Comparison of ENCODE assay signal across 36 cellular contexts in genomic region chr4:61192392-61192791, GRCh38. TPM values are rescaled to one million over a fixed set of nuclear protein-coding genes. Genes with fewer than 3 reads are reported as not detected.
"Had no signal": no experiment of that assay in that cellular context is flagged by ENCODE, and none has a peak within 500 bp of the region (broad histone marks: within the 10 kb centered on the region; RNA-seq: fewer than 3 reads in every experiment).

No MANE protein-coding gene starts in this region.

- H3K36me3 ChIP-seq: adrenal gland, ascending aorta, brain microvascular endothelial cell, breast epithelium, cardiac muscle cell had no signal

- H3K4me3 ChIP-seq: adrenal gland, ascending aorta, body of pancreas, breast epithelium, cardiac muscle cell had no signal

- H3K27me3 ChIP-seq: adrenal gland, ascending aorta, body of pancreas, brain microvascular endothelial cell, breast epithelium had no signal

- H3K4me1 ChIP-seq: adrenal gland, ascending aorta, body of pancreas, breast epithelium had no signal

- H3K9me3 ChIP-seq: adrenal gland, ascending aorta, body of pancreas, breast epithelium had no signal

- H3K36me3 Mint-ChIP-seq: activated naive CD4-positive, alpha-beta T cell treated with anti-CD3 and anti-CD28 coated beads, Interleukin-2, amount 10 ng/mL, durations not matched to agents 7 days and 5 days; activated naive CD4-positive, alpha-beta T cell treated with anti-CD3 and anti-CD28 coated beads, Interleukin-2, amount 50 U/mL, for 24 hours; activated naive CD4-positive, alpha-beta T cell treated with anti-CD3 and anti-CD28 coated beads, Interleukin-2, amount 50 U/mL, for 72 hours; activated naive CD8-positive, alpha-beta T cell; activated naive CD8-positive, alpha-beta T cell treated with anti-CD3 and anti-CD28 coated beads for 36 hours; activated naive CD8-positive, alpha-beta T cell treated with anti-CD3 and anti-CD28 coated beads, Interleukin-2, amount 10 ng/mL, durations not matched to agents 7 days and 5 days; brain had no signal

- H3K4me3 Mint-ChIP-seq: activated naive CD4-positive, alpha-beta T cell treated with anti-CD3 and anti-CD28 coated beads for 36 hours; activated naive CD4-positive, alpha-beta T cell treated with anti-CD3 and anti-CD28 coated beads, Interleukin-2, amount 10 ng/mL, durations not matched to agents 7 days and 5 days; activated naive CD4-positive, alpha-beta T cell treated with anti-CD3 and anti-CD28 coated beads, Interleukin-2, amount 50 U/mL, for 24 hours; activated naive CD8-positive, alpha-beta T cell; activated naive CD8-positive, alpha-beta T cell treated with anti-CD3 and anti-CD28 coated beads for 36 hours; activated naive CD8-positive, alpha-beta T cell treated with anti-CD3 and anti-CD28 coated beads, Interleukin-2, amount 10 ng/mL, durations not matched to agents 7 days and 5 days; activated naive CD8-positive, alpha-beta T cell treated with anti-CD3 and anti-CD28 coated beads, Interleukin-2, amount 50 U/mL, for 24 hours; activated T-cell treated with anti-CD3 and anti-CD28 coated beads, Interleukin-2, amount 50 U/mL, for 4 hours; activated T-cell treated with anti-CD3 and anti-CD28 coated beads, Interleukin-2, amount 50 U/mL, for 72 hours; activated T-helper 1 cell treated with anti-CD3 and anti-CD28 coated beads, Interleukin-12 subunit alpha, Interleukin-12 subunit beta, Interleukin-2, Interleukin-4 antibody, amounts not matched to agents 30 ng/mL and 10 ng/mL and 1 ng/mL, durations not matched to agents 14 hours and 24 hours and 36 hours; activated T-helper 17 cell treated with anti-CD3 and anti-CD28 coated beads, Interleukin-2, amount 50 U/mL, for 72 hours; brain; central memory CD8-positive, alpha-beta T cell had no signal

- H3K4me1 Mint-ChIP-seq: activated naive CD4-positive, alpha-beta T cell treated with anti-CD3 and anti-CD28 coated beads, Interleukin-2, amount 10 ng/mL, durations not matched to agents 7 days and 5 days; activated naive CD4-positive, alpha-beta T cell treated with anti-CD3 and anti-CD28 coated beads, Interleukin-2, amount 50 U/mL, for 24 hours; activated naive CD8-positive, alpha-beta T cell treated with anti-CD3 and anti-CD28 coated beads for 36 hours; activated naive CD8-positive, alpha-beta T cell treated with anti-CD3 and anti-CD28 coated beads, Interleukin-2, amount 10 ng/mL, durations not matched to agents 7 days and 5 days; activated naive CD8-positive, alpha-beta T cell treated with anti-CD3 and anti-CD28 coated beads, Interleukin-2, amount 50 U/mL, for 24 hours; activated T-helper 17 cell treated with anti-CD3 and anti-CD28 coated beads, Interleukin-2, amount 50 U/mL, for 72 hours; brain; central memory CD8-positive, alpha-beta T cell had no signal

- ATAC-seq: activated naive CD4-positive, alpha-beta T cell treated with anti-CD3 and anti-CD28 coated beads, Interleukin-2, amount 50 U/mL, for 72 hours; activated naive CD8-positive, alpha-beta T cell treated with anti-CD3 and anti-CD28 coated beads, Interleukin-2, amount 50 U/mL, for 24 hours; activated T-cell treated with anti-CD3 and anti-CD28 coated beads, Interleukin-2, amount 50 U/mL, for 4 hours; activated T-cell treated with anti-CD3 and anti-CD28 coated beads, Interleukin-2, amount 50 U/mL, for 72 hours; activated T-helper 17 cell treated with anti-CD3 and anti-CD28 coated beads, Interleukin-2, amount 50 U/mL, for 72 hours; body of pancreas had no signal

- DNase-seq: activated effector memory CD4-positive, alpha-beta T cell treated with anti-CD3 and anti-CD28 coated beads, Interleukin-2, amount 50 U/mL, for 16 hours; activated effector memory CD4-positive, alpha-beta T cell treated with Interleukin-2 at 50 U/mL for 16 hours; activated gamma-delta T cell; activated gamma-delta T cell treated with Interleukin-2 at 50 U/mL for 16 hours; activated naive CD4-positive, alpha-beta T cell; activated naive CD4-positive, alpha-beta T cell treated with anti-CD3 and anti-CD28 coated beads for 36 hours; activated naive CD4-positive, alpha-beta T cell treated with anti-CD3 and anti-CD28 coated beads, Interleukin-2, amount 10 ng/mL, durations not matched to agents 7 days and 5 days; activated naive CD4-positive, alpha-beta T cell treated with anti-CD3 and anti-CD28 coated beads, Interleukin-2, amount 50 U/mL, for 16 hours; activated naive CD4-positive, alpha-beta T cell treated with Interleukin-2 at 50 U/mL for 16 hours; activated naive CD8-positive, alpha-beta T cell treated with anti-CD3 and anti-CD28 coated beads for 36 hours; activated naive CD8-positive, alpha-beta T cell treated with anti-CD3 and anti-CD28 coated beads, Interleukin-2, amount 10 ng/mL, durations not matched to agents 7 days and 5 days; activated naive CD8-positive, alpha-beta T cell treated with anti-CD3 and anti-CD28 coated beads, Interleukin-2, amount 50 U/mL, for 24 hours; activated T-cell treated with anti-CD3 and anti-CD28 coated beads, Interleukin-2, amount 50 U/mL, for 4 hours; activated T-cell treated with anti-CD3 and anti-CD28 coated beads, Interleukin-2, amount 50 U/mL, for 48 hours; activated T-cell treated with anti-CD3 and anti-CD28 coated beads, Interleukin-2, amount 50 U/mL, for 72 hours; adrenal gland; amniotic stem cell; amygdala; anterior cingulate cortex; aorta; body of pancreas; brain microvascular endothelial cell; caudate nucleus; central memory CD4-positive, alpha-beta T cell; cerebellar nuclear complex had no signal

- H3K27ac Mint-ChIP-seq: activated naive CD4-positive, alpha-beta T cell treated with anti-CD3 and anti-CD28 coated beads for 36 hours; activated naive CD4-positive, alpha-beta T cell treated with anti-CD3 and anti-CD28 coated beads, Interleukin-2, amount 10 ng/mL, durations not matched to agents 7 days and 5 days; activated naive CD4-positive, alpha-beta T cell treated with anti-CD3 and anti-CD28 coated beads, Interleukin-2, amount 50 U/mL, for 24 hours; activated naive CD4-positive, alpha-beta T cell treated with anti-CD3 and anti-CD28 coated beads, Interleukin-2, amount 50 U/mL, for 72 hours; activated naive CD8-positive, alpha-beta T cell; activated naive CD8-positive, alpha-beta T cell treated with anti-CD3 and anti-CD28 coated beads for 36 hours; activated naive CD8-positive, alpha-beta T cell treated with anti-CD3 and anti-CD28 coated beads, Interleukin-2, amount 10 ng/mL, durations not matched to agents 7 days and 5 days; activated naive CD8-positive, alpha-beta T cell treated with anti-CD3 and anti-CD28 coated beads, Interleukin-2, amount 50 U/mL, for 24 hours; activated T-cell treated with anti-CD3 and anti-CD28 coated beads, Interleukin-2, amount 50 U/mL, for 72 hours; activated T-helper 1 cell treated with anti-CD3 and anti-CD28 coated beads, Interleukin-12 subunit alpha, Interleukin-12 subunit beta, Interleukin-2, Interleukin-4 antibody, amounts not matched to agents 30 ng/mL and 10 ng/mL and 1 ng/mL, durations not matched to agents 14 hours and 24 hours and 36 hours; activated T-helper 17 cell treated with anti-CD3 and anti-CD28 coated beads, Interleukin-2, amount 50 U/mL, for 72 hours; activated T-helper 2 cell treated with anti-CD3 and anti-CD28 coated beads, Interferon-gamma antibody, Interleukin-2, Interleukin-4, amounts not matched to agents 10 μg/mL and 5 μg/mL and 100 μg/mL, durations not matched to agents 14 hours and 24 hours and 36 hours; brain had no signal

- H3K27ac ChIP-seq: adrenal gland, ascending aorta, body of pancreas, brain microvascular endothelial cell, breast epithelium, cardiac muscle cell had no signal

- H3K27me3 Mint-ChIP-seq: activated naive CD4-positive, alpha-beta T cell treated with anti-CD3 and anti-CD28 coated beads, Interleukin-2, amount 10 ng/mL, durations not matched to agents 7 days and 5 days; activated naive CD4-positive, alpha-beta T cell treated with anti-CD3 and anti-CD28 coated beads, Interleukin-2, amount 50 U/mL, for 24 hours; activated naive CD8-positive, alpha-beta T cell; activated naive CD8-positive, alpha-beta T cell treated with anti-CD3 and anti-CD28 coated beads for 36 hours; activated naive CD8-positive, alpha-beta T cell treated with anti-CD3 and anti-CD28 coated beads, Interleukin-2, amount 10 ng/mL, durations not matched to agents 7 days and 5 days; activated naive CD8-positive, alpha-beta T cell treated with anti-CD3 and anti-CD28 coated beads, Interleukin-2, amount 50 U/mL, for 24 hours; activated T-helper 17 cell treated with anti-CD3 and anti-CD28 coated beads, Interleukin-2, amount 50 U/mL, for 72 hours; central memory CD8-positive, alpha-beta T cell had no signal

- H3K9me3 Mint-ChIP-seq: activated naive CD4-positive, alpha-beta T cell treated with anti-CD3 and anti-CD28 coated beads, Interleukin-2, amount 50 U/mL, for 24 hours; activated naive CD8-positive, alpha-beta T cell treated with anti-CD3 and anti-CD28 coated beads for 36 hours; activated naive CD8-positive, alpha-beta T cell treated with anti-CD3 and anti-CD28 coated beads, Interleukin-2, amount 10 ng/mL, durations not matched to agents 7 days and 5 days; activated T-helper 1 cell treated with anti-CD3 and anti-CD28 coated beads, Interleukin-12 subunit alpha, Interleukin-12 subunit beta, Interleukin-2, Interleukin-4 antibody, amounts not matched to agents 30 ng/mL and 10 ng/mL and 1 ng/mL, durations not matched to agents 14 hours and 24 hours and 36 hours; activated T-helper 2 cell treated with anti-CD3 and anti-CD28 coated beads, Interferon-gamma antibody, Interleukin-2, Interleukin-4, amounts not matched to agents 10 μg/mL and 5 μg/mL and 100 μg/mL, durations not matched to agents 14 hours and 24 hours and 36 hours had no signal

RNA-seq across cellular contexts. Expression of gene ADGRL3, which starts 7.7 kb away (rescaled TPM):
- total RNA-seq: activated naive CD4-positive, alpha-beta T cell treated with anti-CD3 and anti-CD28 coated beads for 36 hours; activated naive CD4-positive, alpha-beta T cell treated with anti-CD3 and anti-CD28 coated beads, Interleukin-2, amount 50 U/mL, for 72 hours; activated naive CD8-positive, alpha-beta T cell treated with anti-CD3 and anti-CD28 coated beads for 36 hours; activated naive CD8-positive, alpha-beta T cell treated with anti-CD3 and anti-CD28 coated beads, Interleukin-2, amount 10 ng/mL, durations not matched to agents 7 days and 5 days; activated T-cell treated with anti-CD3 and anti-CD28 coated beads, Interleukin-2, amount 50 U/mL, for 4 hours; activated T-cell treated with anti-CD3 and anti-CD28 coated beads, Interleukin-2, amount 50 U/mL, for 72 hours; activated T-helper 1 cell treated with anti-CD3 and anti-CD28 coated beads, Interleukin-12 subunit alpha, Interleukin-12 subunit beta, Interleukin-2, Interleukin-4 antibody, amounts not matched to agents 30 ng/mL and 10 ng/mL and 1 ng/mL, durations not matched to agents 14 hours and 24 hours and 36 hours; activated T-helper 17 cell treated with anti-CD3 and anti-CD28 coated beads, Interleukin-2, amount 50 U/mL, for 72 hours; activated T-helper 2 cell treated with anti-CD3 and anti-CD28 coated beads, Interferon-gamma antibody, Interleukin-2, Interleukin-4, amounts not matched to agents 10 μg/mL and 5 μg/mL and 100 μg/mL, durations not matched to agents 14 hours and 24 hours and 36 hours had no signal
